1 cellular context compared by ENCODE assay signal in the genomic region with DNA sequence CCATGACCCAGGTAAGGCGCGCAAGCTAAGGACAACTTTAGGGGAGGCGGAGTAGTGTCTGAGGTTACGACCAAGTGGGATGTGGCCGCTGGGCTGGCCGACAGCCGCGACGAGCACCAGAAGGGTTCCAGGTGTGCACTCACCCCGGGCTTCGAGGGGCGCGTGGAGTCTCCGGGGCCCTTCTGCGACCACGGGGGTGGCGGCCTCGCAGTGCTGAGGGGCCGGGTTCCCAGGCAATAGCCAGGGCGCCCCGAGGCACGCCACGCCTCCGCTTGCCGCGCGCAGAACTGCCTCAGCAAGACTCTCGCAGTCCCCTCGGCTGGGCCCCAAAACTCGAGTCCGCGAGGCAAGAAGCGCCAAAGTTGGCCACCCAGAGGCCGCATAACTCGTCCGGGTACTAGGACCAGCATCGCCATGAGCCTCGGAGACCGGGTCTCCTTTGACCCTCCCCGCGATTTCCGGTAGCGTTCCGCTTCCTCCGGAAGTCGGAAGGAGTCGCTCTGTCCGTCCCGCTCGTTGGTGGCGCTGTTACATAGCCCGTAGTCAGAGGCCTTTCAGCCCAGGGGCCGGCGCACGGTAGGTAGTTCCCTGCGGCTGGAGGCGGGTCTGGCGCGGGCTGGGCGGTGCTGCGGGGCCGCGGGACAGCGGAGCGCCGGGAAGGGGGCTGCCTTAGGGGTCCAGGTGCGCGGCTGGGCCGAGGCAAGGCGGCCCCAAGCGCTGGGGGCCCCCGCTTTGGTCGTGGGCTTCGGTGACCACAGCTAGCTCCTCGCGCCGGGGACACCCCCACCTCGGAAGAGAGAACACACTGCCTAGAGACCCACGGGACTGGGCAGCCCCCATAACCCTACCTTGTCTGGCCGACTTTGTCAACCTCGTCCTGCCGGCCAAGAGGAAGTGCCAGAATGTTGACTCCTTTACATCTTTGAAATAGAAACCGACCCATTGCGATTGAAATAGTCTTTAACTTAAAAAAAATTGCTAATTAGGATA.
TF ChIP-seq lines count a peak whose summit lies in the region.

A gene with protein sequence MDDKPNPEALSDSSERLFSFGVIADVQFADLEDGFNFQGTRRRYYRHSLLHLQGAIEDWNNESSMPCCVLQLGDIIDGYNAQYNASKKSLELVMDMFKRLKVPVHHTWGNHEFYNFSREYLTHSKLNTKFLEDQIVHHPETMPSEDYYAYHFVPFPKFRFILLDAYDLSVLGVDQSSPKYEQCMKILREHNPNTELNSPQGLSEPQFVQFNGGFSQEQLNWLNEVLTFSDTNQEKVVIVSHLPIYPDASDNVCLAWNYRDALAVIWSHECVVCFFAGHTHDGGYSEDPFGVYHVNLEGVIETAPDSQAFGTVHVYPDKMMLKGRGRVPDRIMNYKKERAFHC (plus strand): TSS at position 503 of the 990 bp plus-strand sequence. CDS start 7,333 bp downstream, outside the sequence.
A gene (minus strand): TSS at position 442 of the 990 bp plus-strand sequence. CDS start 26 bp downstream, at position 416.

TF ChIP-seq in HepG2, 621 proteins besides CTCF, POLR2A, EP300 and RAD21 (continued from another document and continues in another):
- TF ChIP-seq, protein P1, sequence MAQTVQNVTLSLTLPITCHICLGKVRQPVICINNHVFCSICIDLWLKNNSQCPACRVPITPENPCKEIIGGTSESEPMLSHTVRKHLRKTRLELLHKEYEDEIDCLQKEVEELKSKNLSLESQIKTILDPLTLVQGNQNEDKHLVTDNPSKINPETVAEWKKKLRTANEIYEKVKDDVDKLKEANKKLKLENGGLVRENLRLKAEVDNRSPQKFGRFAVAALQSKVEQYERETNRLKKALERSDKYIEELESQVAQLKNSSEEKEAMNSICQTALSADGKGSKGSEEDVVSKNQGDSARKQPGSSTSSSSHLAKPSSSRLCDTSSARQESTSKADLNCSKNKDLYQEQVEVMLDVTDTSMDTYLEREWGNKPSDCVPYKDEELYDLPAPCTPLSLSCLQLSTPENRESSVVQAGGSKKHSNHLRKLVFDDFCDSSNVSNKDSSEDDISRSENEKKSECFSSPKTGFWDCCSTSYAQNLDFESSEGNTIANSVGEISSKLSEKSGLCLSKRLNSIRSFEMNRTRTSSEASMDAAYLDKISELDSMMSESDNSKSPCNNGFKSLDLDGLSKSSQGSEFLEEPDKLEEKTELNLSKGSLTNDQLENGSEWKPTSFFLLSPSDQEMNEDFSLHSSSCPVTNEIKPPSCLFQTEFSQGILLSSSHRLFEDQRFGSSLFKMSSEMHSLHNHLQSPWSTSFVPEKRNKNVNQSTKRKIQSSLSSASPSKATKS (CRISPR knock-in tag; IDR thresholded peaks at IDR 0.05): no peak
- TF ChIP-seq, protein P2, sequence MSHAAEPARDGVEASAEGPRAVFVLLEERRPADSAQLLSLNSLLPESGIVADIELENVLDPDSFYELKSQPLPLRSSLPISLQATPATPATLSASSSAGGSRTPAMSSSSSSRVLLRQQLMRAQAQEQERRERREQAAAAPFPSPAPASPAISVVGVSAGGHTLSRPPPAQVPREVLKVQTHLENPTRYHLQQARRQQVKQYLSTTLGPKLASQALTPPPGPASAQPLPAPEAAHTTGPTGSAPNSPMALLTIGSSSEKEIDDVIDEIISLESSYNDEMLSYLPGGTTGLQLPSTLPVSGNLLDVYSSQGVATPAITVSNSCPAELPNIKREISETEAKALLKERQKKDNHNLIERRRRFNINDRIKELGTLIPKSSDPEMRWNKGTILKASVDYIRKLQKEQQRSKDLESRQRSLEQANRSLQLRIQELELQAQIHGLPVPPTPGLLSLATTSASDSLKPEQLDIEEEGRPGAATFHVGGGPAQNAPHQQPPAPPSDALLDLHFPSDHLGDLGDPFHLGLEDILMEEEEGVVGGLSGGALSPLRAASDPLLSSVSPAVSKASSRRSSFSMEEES (CRISPR knock-in tag; IDR thresholded peaks at IDR 0.05): peak; percentile 64; the same call in 1 of the 2 replicates
- TF ChIP-seq FOSL2 (CRISPR knock-in tag; IDR thresholded peaks at IDR 0.05) (peak; percentile 2; the same call in 1 of the 2 replicates), PHB2 (IDR thresholded peaks at IDR 0.05; ENCODE audit: partially characterized antibody) (no peak), ZNF235 (CRISPR knock-in tag; IDR thresholded peaks at IDR 0.05; ENCODE audit: borderline replicate concordance) (no peak), ZFP36L2 (CRISPR knock-in tag; IDR thresholded peaks at IDR 0.05) (no peak), ZNF121 (CRISPR knock-in tag; IDR thresholded peaks at IDR 0.05) (no peak), ZNF547 (CRISPR knock-in tag; IDR thresholded peaks at IDR 0.05) (peak; percentile 43; the same call in 1 of the 2 replicates), ZNF713 (CRISPR knock-in tag; IDR thresholded peaks at IDR 0.05) (no peak), FOSL1 (CRISPR knock-in tag; IDR thresholded peaks at IDR 0.05; ENCODE audit: borderline replicate concordance) (peak; percentile 55), SKI (IDR thresholded peaks at IDR 0.05; ENCODE audit: partially characterized antibody) (no peak), SMC3 (IDR thresholded peaks at IDR 0.05; ENCODE audit: low read length) (no peak), MED13 (CRISPR knock-in tag; IDR thresholded peaks at IDR 0.05) (no peak; the same call in 1 of the 2 replicates), NPAS2 (CRISPR knock-in tag; IDR thresholded peaks at IDR 0.05; ENCODE audit: borderline replicate concordance) (no peak), KMT2B (CRISPR knock-in tag; IDR thresholded peaks at IDR 0.05) (peak; percentile 91), ZNF614 (CRISPR knock-in tag; IDR thresholded peaks at IDR 0.05; ENCODE audit: borderline replicate concordance) (no peak), DNMT1 (CRISPR knock-in tag; IDR thresholded peaks at IDR 0.05) (no peak), ZNF292 (CRISPR knock-in tag; IDR thresholded peaks at IDR 0.05; ENCODE audit: borderline replicate concordance, low read depth) (no peak), HMG20A (CRISPR knock-in tag; IDR thresholded peaks at IDR 0.05; ENCODE audit: borderline replicate concordance) (no peak), KLF11 (CRISPR knock-in tag; IDR thresholded peaks at IDR 0.05) (0 out of 2 replicates have a peak, but pooled peaks have one; percentile 82)
- TF ChIP-seq, protein P3, sequence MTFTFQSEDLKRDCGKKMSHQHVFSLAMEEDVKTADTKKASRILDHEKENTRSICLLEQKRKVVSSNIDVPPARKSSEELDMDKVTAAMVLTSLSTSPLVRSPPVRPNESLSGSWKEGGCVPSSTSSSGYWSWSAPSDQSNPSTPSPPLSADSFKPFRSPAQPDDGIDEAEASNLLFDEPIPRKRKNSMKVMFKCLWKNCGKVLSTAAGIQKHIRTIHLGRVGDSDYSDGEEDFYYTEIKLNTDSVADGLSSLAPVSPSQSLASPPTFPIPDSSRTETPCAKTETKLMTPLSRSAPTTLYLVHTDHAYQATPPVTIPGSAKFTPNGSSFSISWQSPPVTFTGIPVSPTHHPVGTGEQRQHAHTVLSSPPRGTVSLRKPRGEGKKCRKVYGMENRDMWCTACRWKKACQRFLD (CRISPR knock-in tag; IDR thresholded peaks at IDR 0.05; ENCODE audit: borderline replicate concordance): no peak
- TF ChIP-seq, protein P4, sequence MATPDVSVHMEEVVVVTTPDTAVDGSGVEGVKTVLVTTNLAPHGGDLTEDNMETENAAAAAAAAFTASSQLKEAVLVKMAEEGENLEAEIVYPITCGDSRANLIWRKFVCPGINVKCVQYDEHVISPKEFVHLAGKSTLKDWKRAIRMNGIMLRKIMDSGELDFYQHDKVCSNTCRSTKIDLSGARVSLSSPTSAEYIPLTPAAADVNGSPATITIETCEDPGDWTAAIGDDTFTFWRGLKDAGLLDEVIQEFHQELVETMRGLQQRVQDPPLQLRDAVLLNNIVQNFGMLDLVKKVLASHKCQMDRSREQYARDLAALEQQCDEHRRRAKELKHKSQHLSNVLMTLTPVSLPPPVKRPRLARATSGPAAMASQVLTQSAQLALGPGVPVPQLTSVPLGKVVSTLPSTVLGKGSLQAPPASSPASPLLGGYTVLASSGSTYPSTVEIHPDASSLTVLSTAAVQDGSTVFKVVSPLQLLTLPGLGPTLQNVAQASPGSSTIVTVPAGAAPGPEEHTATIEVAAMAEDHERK (CRISPR knock-in tag; IDR thresholded peaks at IDR 0.05; ENCODE audit: low read depth): no peak
- TF ChIP-seq, protein P5, sequence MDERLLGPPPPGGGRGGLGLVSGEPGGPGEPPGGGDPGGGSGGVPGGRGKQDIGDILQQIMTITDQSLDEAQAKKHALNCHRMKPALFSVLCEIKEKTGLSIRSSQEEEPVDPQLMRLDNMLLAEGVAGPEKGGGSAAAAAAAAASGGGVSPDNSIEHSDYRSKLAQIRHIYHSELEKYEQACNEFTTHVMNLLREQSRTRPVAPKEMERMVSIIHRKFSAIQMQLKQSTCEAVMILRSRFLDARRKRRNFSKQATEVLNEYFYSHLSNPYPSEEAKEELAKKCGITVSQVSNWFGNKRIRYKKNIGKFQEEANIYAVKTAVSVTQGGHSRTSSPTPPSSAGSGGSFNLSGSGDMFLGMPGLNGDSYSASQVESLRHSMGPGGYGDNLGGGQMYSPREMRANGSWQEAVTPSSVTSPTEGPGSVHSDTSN (CRISPR knock-in tag; IDR thresholded peaks at IDR 0.05): no peak
- TF ChIP-seq, protein P6, sequence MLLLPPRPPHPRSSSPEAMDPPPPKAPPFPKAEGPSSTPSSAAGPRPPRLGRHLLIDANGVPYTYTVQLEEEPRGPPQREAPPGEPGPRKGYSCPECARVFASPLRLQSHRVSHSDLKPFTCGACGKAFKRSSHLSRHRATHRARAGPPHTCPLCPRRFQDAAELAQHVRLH (CRISPR knock-in tag; IDR thresholded peaks at IDR 0.05; ENCODE audit: borderline replicate concordance, low read depth): no peak
- TF ChIP-seq, protein P7, sequence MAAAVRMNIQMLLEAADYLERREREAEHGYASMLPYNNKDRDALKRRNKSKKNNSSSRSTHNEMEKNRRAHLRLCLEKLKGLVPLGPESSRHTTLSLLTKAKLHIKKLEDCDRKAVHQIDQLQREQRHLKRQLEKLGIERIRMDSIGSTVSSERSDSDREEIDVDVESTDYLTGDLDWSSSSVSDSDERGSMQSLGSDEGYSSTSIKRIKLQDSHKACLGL (CRISPR knock-in tag; IDR thresholded peaks at IDR 0.05): peak; percentile 94
- TF ChIP-seq, protein P8, sequence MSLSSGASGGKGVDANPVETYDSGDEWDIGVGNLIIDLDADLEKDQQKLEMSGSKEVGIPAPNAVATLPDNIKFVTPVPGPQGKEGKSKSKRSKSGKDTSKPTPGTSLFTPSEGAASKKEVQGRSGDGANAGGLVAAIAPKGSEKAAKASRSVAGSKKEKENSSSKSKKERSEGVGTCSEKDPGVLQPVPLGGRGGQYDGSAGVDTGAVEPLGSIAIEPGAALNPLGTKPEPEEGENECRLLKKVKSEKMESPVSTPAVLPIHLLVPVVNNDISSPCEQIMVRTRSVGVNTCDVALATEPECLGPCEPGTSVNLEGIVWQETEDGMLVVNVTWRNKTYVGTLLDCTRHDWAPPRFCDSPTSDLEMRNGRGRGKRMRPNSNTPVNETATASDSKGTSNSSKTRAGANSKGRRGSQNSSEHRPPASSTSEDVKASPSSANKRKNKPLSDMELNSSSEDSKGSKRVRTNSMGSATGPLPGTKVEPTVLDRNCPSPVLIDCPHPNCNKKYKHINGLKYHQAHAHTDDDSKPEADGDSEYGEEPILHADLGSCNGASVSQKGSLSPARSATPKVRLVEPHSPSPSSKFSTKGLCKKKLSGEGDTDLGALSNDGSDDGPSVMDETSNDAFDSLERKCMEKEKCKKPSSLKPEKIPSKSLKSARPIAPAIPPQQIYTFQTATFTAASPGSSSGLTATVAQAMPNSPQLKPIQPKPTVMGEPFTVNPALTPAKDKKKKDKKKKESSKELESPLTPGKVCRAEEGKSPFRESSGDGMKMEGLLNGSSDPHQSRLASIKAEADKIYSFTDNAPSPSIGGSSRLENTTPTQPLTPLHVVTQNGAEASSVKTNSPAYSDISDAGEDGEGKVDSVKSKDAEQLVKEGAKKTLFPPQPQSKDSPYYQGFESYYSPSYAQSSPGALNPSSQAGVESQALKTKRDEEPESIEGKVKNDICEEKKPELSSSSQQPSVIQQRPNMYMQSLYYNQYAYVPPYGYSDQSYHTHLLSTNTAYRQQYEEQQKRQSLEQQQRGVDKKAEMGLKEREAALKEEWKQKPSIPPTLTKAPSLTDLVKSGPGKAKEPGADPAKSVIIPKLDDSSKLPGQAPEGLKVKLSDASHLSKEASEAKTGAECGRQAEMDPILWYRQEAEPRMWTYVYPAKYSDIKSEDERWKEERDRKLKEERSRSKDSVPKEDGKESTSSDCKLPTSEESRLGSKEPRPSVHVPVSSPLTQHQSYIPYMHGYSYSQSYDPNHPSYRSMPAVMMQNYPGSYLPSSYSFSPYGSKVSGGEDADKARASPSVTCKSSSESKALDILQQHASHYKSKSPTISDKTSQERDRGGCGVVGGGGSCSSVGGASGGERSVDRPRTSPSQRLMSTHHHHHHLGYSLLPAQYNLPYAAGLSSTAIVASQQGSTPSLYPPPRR (CRISPR knock-in tag; IDR thresholded peaks at IDR 0.05; ENCODE audit: borderline replicate concordance): no peak
- TF ChIP-seq, protein P9, sequence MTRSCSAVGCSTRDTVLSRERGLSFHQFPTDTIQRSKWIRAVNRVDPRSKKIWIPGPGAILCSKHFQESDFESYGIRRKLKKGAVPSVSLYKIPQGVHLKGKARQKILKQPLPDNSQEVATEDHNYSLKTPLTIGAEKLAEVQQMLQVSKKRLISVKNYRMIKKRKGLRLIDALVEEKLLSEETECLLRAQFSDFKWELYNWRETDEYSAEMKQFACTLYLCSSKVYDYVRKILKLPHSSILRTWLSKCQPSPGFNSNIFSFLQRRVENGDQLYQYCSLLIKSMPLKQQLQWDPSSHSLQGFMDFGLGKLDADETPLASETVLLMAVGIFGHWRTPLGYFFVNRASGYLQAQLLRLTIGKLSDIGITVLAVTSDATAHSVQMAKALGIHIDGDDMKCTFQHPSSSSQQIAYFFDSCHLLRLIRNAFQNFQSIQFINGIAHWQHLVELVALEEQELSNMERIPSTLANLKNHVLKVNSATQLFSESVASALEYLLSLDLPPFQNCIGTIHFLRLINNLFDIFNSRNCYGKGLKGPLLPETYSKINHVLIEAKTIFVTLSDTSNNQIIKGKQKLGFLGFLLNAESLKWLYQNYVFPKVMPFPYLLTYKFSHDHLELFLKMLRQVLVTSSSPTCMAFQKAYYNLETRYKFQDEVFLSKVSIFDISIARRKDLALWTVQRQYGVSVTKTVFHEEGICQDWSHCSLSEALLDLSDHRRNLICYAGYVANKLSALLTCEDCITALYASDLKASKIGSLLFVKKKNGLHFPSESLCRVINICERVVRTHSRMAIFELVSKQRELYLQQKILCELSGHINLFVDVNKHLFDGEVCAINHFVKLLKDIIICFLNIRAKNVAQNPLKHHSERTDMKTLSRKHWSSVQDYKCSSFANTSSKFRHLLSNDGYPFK (CRISPR knock-in tag; IDR thresholded peaks at IDR 0.05; ENCODE audit: borderline replicate concordance): peak; percentile 91
